Comparison of ENCODE assay signal across 8 cellular contexts in genomic region chr2:241701405-241702154, GRCh38. TPM values are rescaled to one million over a fixed set of nuclear protein-coding genes. Genes with fewer than 3 reads are reported as not detected.
DNase-seq lines count a peak whose midpoint lies in the region; ATAC-seq and TF ChIP-seq lines count a peak whose summit lies in the region.

Gene ING5 (plus strand): TSS chr2:241702039. CDS start chr2:241702066, 27 bp downstream.

- H2AFZ ChIP-seq in GM23338 (no peak within 1 kb of the TSS), fibroblast of lung (ENCODE audit: low read length) (peak within 1 kb of the TSS; percentile 59)

- H3K79me2 ChIP-seq in DOHH2 (ENCODE audit: control insufficient read depth, low read length) (peaks cover 34% of the 10 kb centered on the region), GM23338 (replicated peaks; ENCODE audit: insufficient read depth) (peaks cover 28% of the 10 kb centered on the region), fibroblast of lung (ENCODE audit: control insufficient read depth, insufficient read depth, low read length) (peaks cover 11% of the 10 kb centered on the region)

- H3F3A ChIP-seq in DOHH2 (ENCODE audit: control insufficient read depth, insufficient read depth) (peaks cover 21% of the 10 kb centered on the region), GM23338 (replicated peaks; ENCODE audit: low read depth) (no peaks in the 10 kb centered on the region)

- H3K4me2 ChIP-seq in DOHH2 (ENCODE audit: low read length) (peak within 1 kb of the TSS; percentile 82), GM23338 (peak within 1 kb of the TSS; percentile 92), fibroblast of lung (ENCODE audit: extremely low read depth, insufficient read depth, low read length) (peak within 1 kb of the TSS; percentile 96)

- peak within 1 kb of the TSS; percentile 83 for H3K27ac ChIP-seq in DOHH2 (ENCODE audit: low read depth, low read length)
- H3K27ac ChIP-seq in GM23338 (ENCODE audit: low read depth): peak within 1 kb of the TSS; percentile 83
- peak within 1 kb of the TSS; percentile 94 for H3K27ac ChIP-seq in RWPE1
- peak within 1 kb of the TSS; percentile 90 for H3K27ac ChIP-seq in fibroblast of lung (ENCODE audit: insufficient read depth, low read length)

- peak; percentile 97 for DNase-seq in GM23338 (ENCODE audit: low spot score)
- peak; percentile 63 for DNase-seq in Kasumi-1 (lab: John Stamatoyannopoulos, UW)
- DNase-seq in RWPE1 (ENCODE audit: low spot score): peak; percentile 86
- DNase-seq in activated T-helper 1 cell treated with anti-CD3 and anti-CD28 coated beads, Interleukin-2, amount 50 U/mL, for 16 hours (ENCODE audit: low read depth in 1 of 2, low spot score in 1 of 2): peak; percentile 93 to 94
- DNase-seq in fibroblast of lung (ENCODE audit: low read depth in 2 of 2): peak; percentile 86 to 92
- peak; percentile 88 to 99 (median 96) for DNase-seq in naive thymus-derived CD8-positive, alpha-beta T cell
- DNase-seq in stimulated activated naive B cell treated with anti-CD40 and anti-IgM and Interleukin-4, amounts not matched to agents 10 μg/mL and 1 μg/mL and 100 μg/mL, for 72 hours: peak; percentile 94

- peaks cover 26% of the 10 kb centered on the region for H3K36me3 ChIP-seq in DOHH2 (ENCODE audit: control insufficient read depth, low read length)
- peaks cover 13% of the 10 kb centered on the region for H3K36me3 ChIP-seq in GM23338 (ENCODE audit: insufficient read depth)
- peaks cover 5% of the 10 kb centered on the region for H3K36me3 ChIP-seq in fibroblast of lung (ENCODE audit: control insufficient read depth, insufficient read depth, low read length)

- H3K4me3 Mint-ChIP-seq in GM23338: peak within 1 kb of the TSS; percentile 89
- H3K4me3 Mint-ChIP-seq in naive thymus-derived CD8-positive, alpha-beta T cell: peak within 1 kb of the TSS; percentile 80 to 94 (median 91)
- peak within 1 kb of the TSS; percentile 87 to 97 for H3K4me3 Mint-ChIP-seq in stimulated activated naive B cell treated with anti-CD40 and anti-IgM and Interleukin-4, amounts not matched to agents 10 μg/mL and 1 μg/mL and 100 μg/mL, for 72 hours

- H3K36me3 Mint-ChIP-seq in GM23338 (ENCODE audit: low read depth): peaks cover 42% of the 10 kb centered on the region
- peaks cover 6 to 20% (median 10%) of the 10 kb centered on the region in 3 donors for H3K36me3 Mint-ChIP-seq in naive thymus-derived CD8-positive, alpha-beta T cell
- peaks cover 28 to 32% of the 10 kb centered on the region in 2 donors for H3K36me3 Mint-ChIP-seq in stimulated activated naive B cell treated with anti-CD40 and anti-IgM and Interleukin-4, amounts not matched to agents 10 μg/mL and 1 μg/mL and 100 μg/mL, for 72 hours

- peak within 1 kb of the TSS; percentile 83 for H3K9ac ChIP-seq in fibroblast of lung (ENCODE audit: insufficient read depth, low read length)

- H3K4me3 ChIP-seq in DOHH2 (ENCODE audit: low read length) (peak within 1 kb of the TSS; percentile 88), GM23338 (peak within 1 kb of the TSS; percentile 92), fibroblast of lung (replicated peaks in 1 of 4; ENCODE audit: control extremely low read depth in 1 of 4, insufficient read depth in 1 of 4, low read depth in 3 of 4, low read length in 4 of 4) (peak within 1 kb of the TSS; percentile 67 to 85 (median 70))

- H3K4me1 ChIP-seq in DOHH2 (ENCODE audit: control insufficient read depth, low read length): peaks cover 20% of the 10 kb centered on the region
- peaks cover 7% of the 10 kb centered on the region for H3K4me1 ChIP-seq in GM23338 (ENCODE audit: insufficient read depth)
- H3K4me1 ChIP-seq in fibroblast of lung (ENCODE audit: control insufficient read depth, extremely low read depth, insufficient read depth, low read length): peaks cover 2% of the 10 kb centered on the region

- peaks cover 17% of the 10 kb centered on the region for H3K27me3 Mint-ChIP-seq in GM23338 (ENCODE audit: insufficient read depth, low read depth, poor library complexity)
- H3K27me3 Mint-ChIP-seq in naive thymus-derived CD8-positive, alpha-beta T cell: no peaks in the 10 kb centered on the region
- H3K27me3 Mint-ChIP-seq in stimulated activated naive B cell treated with anti-CD40 and anti-IgM and Interleukin-4, amounts not matched to agents 10 μg/mL and 1 μg/mL and 100 μg/mL, for 72 hours: no peaks in the 10 kb centered on the region

- H3K27me3 ChIP-seq in DOHH2 (ENCODE audit: control insufficient read depth, low read length): no peaks in the 10 kb centered on the region
- H3K27me3 ChIP-seq in GM23338 (ENCODE audit: insufficient read depth): no peaks in the 10 kb centered on the region
- no peaks in the 10 kb centered on the region for H3K27me3 ChIP-seq in fibroblast of lung (ENCODE audit: control insufficient read depth, insufficient read depth, low read length)

- TF ChIP-seq CTCF in DOHH2 (IDR thresholded peaks at IDR 0.05; ENCODE audit: low read depth, low read length, poor library complexity, severe bottlenecking): no peak
- no peak; a peak in 1 of 4 replicates for TF ChIP-seq CTCF in GM23338 (conservative IDR thresholded peaks at IDR 0.05; ENCODE audit: low read depth in 2 of 2)
- TF ChIP-seq CTCF in RWPE1 (conservative IDR thresholded peaks at IDR 0.05; ENCODE audit: low read depth): no peak
- TF ChIP-seq CTCF in fibroblast of lung (conservative IDR thresholded peaks at IDR 0.05 in 1 of 2, IDR thresholded peaks at IDR 0.05 in 1 of 2; ENCODE audit: low read depth in 1 of 2, low read length in 2 of 2): no peak

- H3K4me1 Mint-ChIP-seq in GM23338: peaks cover 13% of the 10 kb centered on the region
- peaks cover 17 to 34% (median 26%) of the 10 kb centered on the region in 4 donors for H3K4me1 Mint-ChIP-seq in naive thymus-derived CD8-positive, alpha-beta T cell
- H3K4me1 Mint-ChIP-seq in stimulated activated naive B cell treated with anti-CD40 and anti-IgM and Interleukin-4, amounts not matched to agents 10 μg/mL and 1 μg/mL and 100 μg/mL, for 72 hours: peaks cover 17 to 45% of the 10 kb centered on the region in 2 donors

- peak; percentile 78 for ATAC-seq in GM23338
- ATAC-seq in naive thymus-derived CD8-positive, alpha-beta T cell: peak; percentile 74 to 77
- ATAC-seq in stimulated activated naive B cell treated with anti-CD40 and anti-IgM and Interleukin-4, amounts not matched to agents 10 μg/mL and 1 μg/mL and 100 μg/mL, for 72 hours (replicated peaks): peak; percentile 73 to 74

- H3K9me3 ChIP-seq in DOHH2 (ENCODE audit: control insufficient read depth, insufficient read depth, low read length): peaks cover 9% of the 10 kb centered on the region
- no peaks in the 10 kb centered on the region for H3K9me3 ChIP-seq in fibroblast of lung (ENCODE audit: control insufficient read depth, insufficient read depth, low read depth, low read length)

- POLR2A ChIA-PET in RWPE1 (lab: Yijun Ruan, JAX; ENCODE audit: low non-redundant PET): interaction anchor here (0.5 to 2.7 kb wide), 5 partner anchors 9 to 66 kb away, joined by 3 to 15 read pairs (median 5); partner anchors contain the start of genes D2HGDH and DTYMK
- POLR2A ChIA-PET in naive thymus-derived CD8-positive, alpha-beta T cell (lab: Charles Lee): interaction anchor here (0.5 to 7.1 kb wide), 20 partner anchors 8 to 1140 kb away, joined by 3 to 116 read pairs (median 5); partner anchors contain the start of genes ATG4B, D2HGDH, DTYMK and HDLBP

- H3K9me2 ChIP-seq in DOHH2 (replicated peaks; ENCODE audit: control insufficient read depth, low read length) (no peaks in the 10 kb centered on the region), GM23338 (ENCODE audit: insufficient read depth) (no peaks in the 10 kb centered on the region)

- no peaks in the 10 kb centered on the region; the same call in 2 of the 3 replicates for H3K9me3 Mint-ChIP-seq in GM23338
- H3K9me3 Mint-ChIP-seq in naive thymus-derived CD8-positive, alpha-beta T cell: no peaks in the 10 kb centered on the region
- H3K9me3 Mint-ChIP-seq in stimulated activated naive B cell treated with anti-CD40 and anti-IgM and Interleukin-4, amounts not matched to agents 10 μg/mL and 1 μg/mL and 100 μg/mL, for 72 hours: peaks cover 0 to under 1% of the 10 kb centered on the region in 2 donors

- H4K20me1 ChIP-seq in DOHH2 (ENCODE audit: control insufficient read depth, insufficient read depth, low read depth, low read length): 0 out of 2 replicates have a peak, but pooled peaks cover 4% of the 10 kb centered on the region
- peaks cover 3% of the 10 kb centered on the region for H4K20me1 ChIP-seq in GM23338 (replicated peaks; ENCODE audit: insufficient read depth)
- H4K20me1 ChIP-seq in fibroblast of lung (ENCODE audit: control insufficient read depth, extremely low read depth, insufficient read depth, low read length): no peaks in the 10 kb centered on the region

- H3K27ac Mint-ChIP-seq in GM23338: peak within 1 kb of the TSS; percentile 96
- H3K27ac Mint-ChIP-seq in naive thymus-derived CD8-positive, alpha-beta T cell: peak within 1 kb of the TSS; percentile 81 to 95 (median 92)
- peak within 1 kb of the TSS; percentile 99 for H3K27ac Mint-ChIP-seq in stimulated activated naive B cell treated with anti-CD40 and anti-IgM and Interleukin-4, amounts not matched to agents 10 μg/mL and 1 μg/mL and 100 μg/mL, for 72 hours

- CTCF ChIA-PET in RWPE1 (lab: Yijun Ruan, JAX): interaction anchor here (0.7 to 1.2 kb wide), 3 partner anchors 36 to 144 kb away, joined by 3 to 6 read pairs (median 4); no protein-coding TSS in a partner anchor

TF ChIP-seq in GM23338, 12 proteins besides CTCF, POLR2A, EP300 and RAD21 (continues in another document):
- peak; percentile 54 for TF ChIP-seq CREB1 (CRISPR knock-in tag; IDR thresholded peaks at IDR 0.05; ENCODE audit: low read depth)

RNA-seq across cellular contexts. Expression of gene ING5, which starts in this region (rescaled TPM):
- total RNA-seq in GM23338 (2014; rRNA removed; shearing (Covaris generic)): 42.5 and 49.5 TPM in 2 replicates
- polyA plus RNA-seq in GM23338 (2016; fragmentation: Nextera tagmentation; extraction: Ambion mirVana) (25.7 and 27.6 TPM in 2 replicates), fibroblast of lung (15.3 and 17.4 TPM in 2 replicates)
- total RNA-seq in fibroblast of lung: 27.4 and 30.0 TPM in 2 replicates
- polyA plus RNA-seq in fibroblast of lung (2012): 19.5 and 20.9 TPM in 2 replicates
- 14.5 and 25.1 TPM in 2 replicates for polyA minus RNA-seq in fibroblast of lung (ENCODE audit: low replicate concordance)
- total RNA-seq in naive thymus-derived CD8-positive, alpha-beta T cell: 10 to 100 TPM; 73.1 to 80.8 TPM
- polyA plus RNA-seq in naive thymus-derived CD8-positive, alpha-beta T cell: 10 to 100 TPM; 16.4 to 23.5 (median 17.4) TPM

Comparison
In these comparisons a context has a peak if more than half of its experiments do, and no peak if none do; other contexts are left out.
1. Peak in every context shown above with its lines: DNase-seq, ATAC-seq, H3K4me3 ChIP-seq and H3K27ac ChIP-seq.